Comparison of ENCODE assay signal across 13 cellular contexts in genomic region chr5:142878638-142879037, GRCh38.
"Had no signal": no experiment of that assay in that cellular context is flagged by ENCODE, and none has a peak within 500 bp of the region (broad histone marks: within the 10 kb centered on the region; RNA-seq: fewer than 3 reads in every experiment).

No MANE protein-coding gene starts in this region.

- H3K9me3 Mint-ChIP-seq: activated naive CD4-positive, alpha-beta T cell treated with anti-CD3 and anti-CD28 coated beads for 36 hours; activated T-helper 2 cell treated with anti-CD3 and anti-CD28 coated beads, Interferon-gamma antibody, Interleukin-2, Interleukin-4, amounts not matched to agents 10 μg/mL and 5 μg/mL and 100 μg/mL, durations not matched to agents 14 hours and 24 hours and 36 hours; naive B cell had no signal

- H3K4me3 Mint-ChIP-seq: activated CD8-positive, alpha-beta memory T cell treated with anti-CD3 and anti-CD28 coated beads, Interleukin-2, amount 10 ng/mL, durations not matched to agents 7 days and 5 days; activated naive CD4-positive, alpha-beta T cell treated with anti-CD3 and anti-CD28 coated beads for 36 hours; naive B cell had no signal

- H3K36me3 Mint-ChIP-seq: activated CD8-positive, alpha-beta memory T cell treated with anti-CD3 and anti-CD28 coated beads, Interleukin-2, amount 10 ng/mL, durations not matched to agents 7 days and 5 days; naive B cell had no signal

- H3K27me3 ChIP-seq: pancreas had no signal

- H3K27me3 Mint-ChIP-seq: activated CD8-positive, alpha-beta memory T cell treated with anti-CD3 and anti-CD28 coated beads, Interleukin-2, amount 10 ng/mL, durations not matched to agents 7 days and 5 days; naive B cell had no signal

- DNase-seq: activated CD4-positive, alpha-beta T cell treated with anti-CD3 and anti-CD28 coated beads for 1 hour; activated CD4-positive, alpha-beta T cell treated with anti-CD3 and anti-CD28 coated beads, Interleukin-2, amount 50 U/mL, for 48 hours; activated CD8-positive, alpha-beta memory T cell treated with anti-CD3 and anti-CD28 coated beads, Interleukin-2, amount 10 ng/mL, durations not matched to agents 7 days and 5 days; activated naive CD4-positive, alpha-beta T cell treated with anti-CD3 and anti-CD28 coated beads for 36 hours; activated T-cell treated with anti-CD3 and anti-CD28 coated beads, Interleukin-2, amount 50 U/mL, for 1 hour; hippocampal formation; kidney; left ventricle myocardium inferior; naive B cell; pancreas; stimulated activated CD4-positive, alpha-beta T cell treated with anti-CD3 and anti-CD28 coated beads, Interleukin-1b, Interleukin-23, amount 100 ng/mL, for 48 hours had no signal

- H3K36me3 ChIP-seq: pancreas, thoracic aorta had no signal

- H3K4me3 ChIP-seq: left ventricle myocardium inferior, pancreas, thoracic aorta had no signal

- H3K27ac Mint-ChIP-seq: activated CD8-positive, alpha-beta memory T cell treated with anti-CD3 and anti-CD28 coated beads, Interleukin-2, amount 10 ng/mL, durations not matched to agents 7 days and 5 days; activated naive CD4-positive, alpha-beta T cell treated with anti-CD3 and anti-CD28 coated beads for 36 hours; activated T-helper 2 cell treated with anti-CD3 and anti-CD28 coated beads, Interferon-gamma antibody, Interleukin-2, Interleukin-4, amounts not matched to agents 10 μg/mL and 5 μg/mL and 100 μg/mL, durations not matched to agents 14 hours and 24 hours and 36 hours; naive B cell had no signal

- H3K9me3 ChIP-seq: left ventricle myocardium inferior, pancreas, thoracic aorta had no signal

- H3K27ac ChIP-seq: left ventricle myocardium inferior, pancreas, thoracic aorta had no signal
